In the genomic region with DNA sequence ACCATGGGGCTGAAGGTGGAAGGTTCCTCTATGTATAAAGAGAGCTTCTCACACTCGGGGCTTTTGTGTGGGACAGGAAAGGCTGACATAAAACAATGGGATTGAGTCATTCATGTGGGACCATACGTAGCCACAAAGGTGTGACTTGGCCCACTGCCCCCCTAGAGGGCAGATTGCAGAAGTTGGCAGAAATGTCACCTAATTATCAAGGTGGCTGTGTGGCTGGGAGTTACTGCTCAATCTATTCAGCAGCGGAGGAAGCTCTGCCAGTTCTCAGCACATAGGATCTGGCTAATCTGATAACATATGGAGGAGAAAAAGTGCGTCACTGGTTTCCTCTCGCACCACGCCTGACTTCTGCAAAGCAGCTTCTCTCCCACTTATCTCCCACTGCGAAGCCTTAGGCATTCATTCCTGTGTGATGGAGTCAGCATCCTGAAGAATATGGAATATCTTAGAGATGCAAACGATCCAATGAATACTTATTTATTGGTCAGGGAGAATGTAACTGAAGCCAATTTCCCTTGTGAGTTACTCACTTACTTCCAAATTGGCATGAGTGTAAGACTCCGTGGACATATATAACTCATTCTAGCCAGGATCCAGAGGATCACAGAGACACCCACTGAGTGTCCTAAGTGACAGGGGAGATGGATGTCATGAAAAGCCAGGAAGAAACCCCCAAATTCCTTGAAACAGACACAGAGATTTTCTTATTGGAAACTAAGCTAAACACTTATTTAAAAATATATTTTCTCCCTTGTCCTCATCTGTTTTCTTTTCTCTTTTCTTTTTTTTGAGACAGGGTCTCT, we compare ENCODE assay signal across 10 cellular contexts.
A peak's percentile ranks its signal among the peaks of the same experiment; 100 is the strongest.
DNase-seq lines count a peak whose midpoint lies in the region; ATAC-seq and TF ChIP-seq lines count a peak whose summit lies in the region.
"Had no signal": no experiment of that assay in that cellular context is flagged by ENCODE, and none has a peak within 500 bp of the region (broad histone marks: within the 10 kb centered on the region; RNA-seq: fewer than 3 reads in every experiment).

No MANE protein-coding gene starts in this region.

- H3K4me2 ChIP-seq in IMR-90 (ENCODE audit: low read depth, low read length) = peak overlapping the region; percentile 53; the same call in 1 of the 2 replicates

- WGBS in IMR-90 (ENCODE audit: extremely low coverage in 2 of 2, insufficient read length in 1 of 2), 2 experiments = 0% methylated on average over 2 of the region's 9 CpGs; no CpG with 5 or more reads in 1 of the 2 experiments

- H4K8ac ChIP-seq in IMR-90 (ENCODE audit: low read depth in 2 of 2, low read length in 2 of 2) = peak overlapping the region; percentile 68 to 71; a peak in 3 of 4 replicates

- H3K56ac ChIP-seq in IMR-90 (ENCODE audit: extremely low read depth, insufficient read depth, low read length) = no peak overlapping the region

- in situ Hi-C loops in IMR-90 (cut with MboI; ENCODE audit: low sequenced_read_pairs) = no loop called here

- peak; percentile 92 for ATAC-seq in IMR-90 (ENCODE audit: low read depth)
- ATAC-seq in HG03571 (IDR thresholded peaks at IDR 0.05; ENCODE audit: unreplicated experiment) = no peak
- ATAC-seq in HG02981 (IDR thresholded peaks at IDR 0.05; ENCODE audit: unreplicated experiment) = no peak
- ATAC-seq in GM21423 (IDR thresholded peaks at IDR 0.05; ENCODE audit: unreplicated experiment) = no peak

- no peaks in the 10 kb centered on the region for H4K20me1 ChIP-seq in IMR-90 (ENCODE audit: insufficient read depth, low read length)

- H3K9me1 ChIP-seq in IMR-90 (ENCODE audit: insufficient read depth, low read length) = peaks cover 13% of the 10 kb centered on the region

- no peaks in the 10 kb centered on the region for H3K36me3 ChIP-seq in IMR-90 (ENCODE audit: control insufficient read depth, insufficient read depth, low read length)

- H3K27ac ChIP-seq in IMR-90 (ENCODE audit: insufficient read depth, low read length) = peak overlapping the region; percentile 84

- peak; percentile 38 for DNase-seq in AG20443 (ENCODE audit: low spot score)
- DNase-seq in IMR-90 = peak; percentile 99
- peak; percentile 84 for DNase-seq in amniotic stem cell (lab: John Stamatoyannopoulos, UW)
- DNase-seq in iris pigment epithelial cell (ENCODE audit: low read depth) = peak; percentile 73
- DNase-seq in kidney glomerular epithelial cell (lab: John Stamatoyannopoulos, UW) = no peak
- DNase-seq: activated CD4-positive, alpha-beta T cell treated with anti-CD3 and anti-CD28 coated beads, Interleukin-2, amount 50 U/mL, for 4 hours; NCI-H1417 treated with DMSO at 0.1 percent for 48 hours had no signal

- no peaks in the 10 kb centered on the region for H3K27me3 ChIP-seq in IMR-90 (ENCODE audit: control insufficient read depth, insufficient read depth, low read length)

- no peaks in the 10 kb centered on the region for H3K79me1 ChIP-seq in IMR-90 (ENCODE audit: low read depth in 1 of 2, low read length in 2 of 2)

- no TSS peak for BruUV-seq in IMR-90 (replicated peaks; lab: Mats Ljungman, UMichigan)

- TF ChIP-seq RAD21 in IMR-90 (IDR thresholded peaks at IDR 0.05; ENCODE audit: low read length) = no peak

- peak overlapping the region; percentile 92 for H4K91ac ChIP-seq in IMR-90 (ENCODE audit: insufficient read depth, low read depth, low read length)

- H4K5ac ChIP-seq in IMR-90 (ENCODE audit: low read depth, low read length) = peak overlapping the region; percentile 75

- H3K23ac ChIP-seq in IMR-90 (ENCODE audit: low read depth, low read length) = peak overlapping the region; percentile 10; the same call in 1 of the 2 replicates

- peak; percentile 60; the same call in 1 of the 2 replicates for TF ChIP-seq POLR2A in IMR-90 (IDR thresholded peaks at IDR 0.05; ENCODE audit: low read depth, low read length)

- no peak overlapping the region for H3K9ac ChIP-seq in IMR-90 (ENCODE audit: low read depth, low read length)

- dilution Hi-C loops in IMR-90 (cut with HindIII; ENCODE audit: low sequenced_read_pairs, unreplicated experiment) = no loop called here

- H2BK120ac ChIP-seq in IMR-90 (ENCODE audit: low read depth, low read length) = peak overlapping the region; percentile 95

- H2AK9ac ChIP-seq in IMR-90 (replicated peaks; ENCODE audit: low read depth, low read length, poor library complexity) = peak overlapping the region; percentile 18

- H3K18ac ChIP-seq in IMR-90 (ENCODE audit: low read depth, low read length) = peak overlapping the region; percentile 80

- H3K9me3 ChIP-seq in IMR-90 (ENCODE audit: control insufficient read depth, insufficient read depth, low read length) = no peaks in the 10 kb centered on the region

- H2AFZ ChIP-seq in IMR-90 (replicated peaks; ENCODE audit: low read length, poor library complexity) = peak overlapping the region; percentile 70

- no peak overlapping the region for H3K4me3 ChIP-seq in IMR-90 (ENCODE audit: insufficient read depth, low read depth, low read length)

- intact Hi-C loops in IMR-90 (cut with micrococcal nuclease) = no loop called here

- H3K14ac ChIP-seq in IMR-90 (replicated peaks; ENCODE audit: low read depth, low read length) = peak overlapping the region; percentile 88

- POLR2A ChIA-PET in IMR-90 (lab: Charles Lee; ENCODE audit: unreplicated experiment) = interaction anchor here (0.5 kb wide), 1 partner anchor 107 kb away, joined by 3 read pairs; no protein-coding TSS in a partner anchor

- peak overlapping the region; percentile 94; the same call in 2 of the 3 replicates for H2BK15ac ChIP-seq in IMR-90 (ENCODE audit: low read depth, low read length)

- H3K4me1 ChIP-seq in IMR-90 (ENCODE audit: control insufficient read depth, insufficient read depth, low read length) = peaks cover 10% of the 10 kb centered on the region

- H3K4ac ChIP-seq in IMR-90 (ENCODE audit: low read depth, low read length) = peak overlapping the region; percentile 91

- CTCF ChIA-PET in IMR-90 (lab: Yijun Ruan, JAX) = interaction anchor here (0.8 to 1.6 kb wide), 5 partner anchors 13 to 201 kb away, joined by 3 to 4 read pairs (median 4); no protein-coding TSS in a partner anchor

- H2BK20ac ChIP-seq in IMR-90 (ENCODE audit: low read depth, low read length) = peak overlapping the region; percentile 84

- H2BK5ac ChIP-seq in IMR-90 (ENCODE audit: low read depth, low read length, poor library complexity, severe bottlenecking) = peak overlapping the region; percentile 76

- TF ChIP-seq CTCF in IMR-90 (conservative IDR thresholded peaks at IDR 0.05; ENCODE audit: low read depth, low read length) = no peak

- H2AK5ac ChIP-seq in IMR-90 (ENCODE audit: low read depth, low read length) = peak overlapping the region; percentile 96

TF ChIP-seq in IMR-90, 13 proteins besides CTCF, POLR2A, EP300 and RAD21:
- TF ChIP-seq BHLHE40 (IDR thresholded peaks at IDR 0.05; ENCODE audit: low read depth, low read length) (peak; percentile 26; the same call in 1 of the 2 replicates), RFX5 (IDR thresholded peaks at IDR 0.05; ENCODE audit: low read depth, low read length) (no peak), CEBPB (IDR thresholded peaks at IDR 0.05; ENCODE audit: low read depth, low read length) (0 out of 2 replicates have a peak, but pooled peaks have one; percentile 0), FOS (IDR thresholded peaks at IDR 0.05; ENCODE audit: low read depth, low read length) (peak; percentile 51)
